8 cellular contexts compared by ENCODE assay signal in genomic region chr5:119355636-119356383, GRCh38. TPM values are rescaled to one million over a fixed set of nuclear protein-coding genes. Genes with fewer than 3 reads are reported as not detected.
DNase-seq lines count a peak whose midpoint lies in the region; ATAC-seq and TF ChIP-seq lines count a peak whose summit lies in the region.

TNFAIP8 (plus strand) TSS chr5:119356019; CDS start chr5:119356091, 72 bp downstream.

- TF ChIP-seq CTCF in epithelial cell of esophagus (IDR thresholded peaks at IDR 0.05; ENCODE audit: insufficient read depth, low read depth, low read length, missing control alignments): no peak

- peak; percentile 46 for ATAC-seq in GM21723 (IDR thresholded peaks at IDR 0.05; ENCODE audit: unreplicated experiment)
- no peak for ATAC-seq in GM18517 (IDR thresholded peaks at IDR 0.05; ENCODE audit: unreplicated experiment)

- CTCF ChIA-PET in activated CD8-positive, alpha-beta memory T cell treated with anti-CD3 and anti-CD28 coated beads for 36 hours (lab: Charles Lee): interaction anchor here (0.7 to 3.8 kb wide), 12 partner anchors 9 to 368 kb away, joined by 3 to 15 read pairs (median 4); partner anchors contain the start of gene DTWD2

- H3K4me3 ChIP-seq in epithelial cell of esophagus (ENCODE audit: low read length): peak within 1 kb of the TSS; percentile 46

- POLR2A ChIA-PET in activated CD8-positive, alpha-beta memory T cell treated with anti-CD3 and anti-CD28 coated beads for 36 hours (lab: Charles Lee): interaction anchor here (0.7 to 5.1 kb wide), 11 partner anchors 9 to 40 kb away, joined by 3 to 32 read pairs (median 5); no protein-coding TSS in a partner anchor

- peak; percentile 7 for DNase-seq in DMS53 treated with DMSO at 0.1 percent for 48 hours (lab: John Stamatoyannopoulos, UW; ENCODE audit: unreplicated experiment)
- DNase-seq in M059J (ENCODE audit: low read depth): peak; percentile 66
- peak; percentile 70 for DNase-seq in epithelial cell of esophagus (ENCODE audit: low read depth)
- DNase-seq in midbrain (lab: John Stamatoyannopoulos, UW): peak; percentile 20
- peak; percentile 74 for DNase-seq in stimulated activated CD8-positive, alpha-beta memory T cell treated with anti-CD3 and anti-CD28 coated beads, Interleukin-4, amount 100 ng/mL, for 24 hours (ENCODE audit: low read depth)

RNA-seq across cellular contexts. Expression of gene TNFAIP8, which starts in this region (rescaled TPM):
- total RNA-seq in M059J (2014; rRNA removed; shearing (Covaris generic)): 8.4 and 18.4 TPM in 2 replicates
- 100 to 1,000 TPM; 251 to 263 TPM for total RNA-seq in activated CD8-positive, alpha-beta memory T cell treated with anti-CD3 and anti-CD28 coated beads for 36 hours

Comparison
In these comparisons a context has a peak if more than half of its experiments do, and no peak if none do; other contexts are left out.
1. RNA of gene TNFAIP8 (total RNA-seq): 251 to 263 TPM in activated CD8-positive, alpha-beta memory T cell treated with anti-CD3 and anti-CD28 coated beads for 36 hours; 8.4 to 18.4 TPM in M059J; every median in the first group is over 10 times any median in the second.
2. DNase-seq: peak in every context shown above with its lines; median percentile 74 in stimulated activated CD8-positive, alpha-beta memory T cell treated with anti-CD3 and anti-CD28 coated beads, Interleukin-4, amount 100 ng/mL, for 24 hours; 70 in epithelial cell of esophagus; 66 in M059J; 20 in midbrain; 7 in DMS53 treated with DMSO at 0.1 percent for 48 hours.